Comparison of ENCODE assay signal across 1 cellular context in the genomic region with DNA sequence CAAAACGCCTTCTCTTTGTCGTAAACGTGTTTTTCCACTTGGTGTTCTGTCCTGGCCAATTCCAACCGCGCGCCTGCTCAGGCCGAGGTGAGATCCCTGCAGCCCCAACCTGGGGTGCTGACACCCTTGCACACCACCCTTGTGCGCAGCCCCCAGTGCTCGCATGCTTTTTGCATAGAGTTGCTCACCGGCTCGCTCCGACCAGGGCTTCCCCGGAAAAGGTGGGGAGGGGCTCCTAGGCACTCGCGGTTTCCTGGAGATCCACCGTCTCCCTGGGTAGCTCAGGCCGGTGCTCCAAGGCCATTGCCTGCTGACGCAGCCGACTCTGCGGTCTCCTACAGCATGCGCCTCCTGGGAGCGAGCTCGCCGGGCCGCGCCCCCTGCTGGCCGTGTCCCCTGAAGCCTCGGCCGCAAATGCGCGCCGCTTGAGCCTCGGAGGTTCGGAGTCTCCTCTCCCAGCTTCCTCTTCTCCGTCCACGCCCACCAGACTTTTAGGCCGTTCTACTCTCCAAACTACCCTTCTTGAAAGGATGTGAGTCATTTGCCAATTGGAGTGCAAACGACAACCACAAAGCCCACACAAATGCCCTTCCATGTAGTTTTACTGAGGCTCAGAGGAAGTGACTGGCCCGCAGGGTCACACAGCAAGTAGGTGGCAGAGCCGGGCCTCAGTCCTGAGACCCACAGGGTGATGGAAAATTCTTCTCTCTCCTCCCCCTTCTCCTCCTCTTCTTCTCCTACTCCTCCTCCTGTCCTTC.
TF ChIP-seq lines count a peak whose summit lies in the region.

No MANE protein-coding gene starts in this region.

TF ChIP-seq in SK-N-SH, 30 proteins besides CTCF, POLR2A, EP300 and RAD21 (continued from another document):
- TF ChIP-seq EZH2phosphoT487 (IDR thresholded peaks at IDR 0.05; ENCODE audit: borderline replicate concordance, low read depth): no peak
- no peak for TF ChIP-seq GATA2 (CRISPR knock-in tag; IDR thresholded peaks at IDR 0.05)
- no peak for TF ChIP-seq CHD2 (IDR thresholded peaks at IDR 0.05; ENCODE audit: low read length, partially characterized antibody)
- TF ChIP-seq FOSL2 (IDR thresholded peaks at IDR 0.05; ENCODE audit: borderline replicate concordance, low read depth): peak; percentile 77
- no peak; the same call in 1 of the 2 replicates for TF ChIP-seq TCF12 (IDR thresholded peaks at IDR 0.05)
- TF ChIP-seq MEF2A (IDR thresholded peaks at IDR 0.05; ENCODE audit: borderline replicate concordance, low read depth): no peak
- TF ChIP-seq, protein P1, sequence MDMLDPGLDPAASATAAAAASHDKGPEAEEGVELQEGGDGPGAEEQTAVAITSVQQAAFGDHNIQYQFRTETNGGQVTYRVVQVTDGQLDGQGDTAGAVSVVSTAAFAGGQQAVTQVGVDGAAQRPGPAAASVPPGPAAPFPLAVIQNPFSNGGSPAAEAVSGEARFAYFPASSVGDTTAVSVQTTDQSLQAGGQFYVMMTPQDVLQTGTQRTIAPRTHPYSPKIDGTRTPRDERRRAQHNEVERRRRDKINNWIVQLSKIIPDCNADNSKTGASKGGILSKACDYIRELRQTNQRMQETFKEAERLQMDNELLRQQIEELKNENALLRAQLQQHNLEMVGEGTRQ (IDR thresholded peaks at IDR 0.05; ENCODE audit: borderline replicate concordance, low read depth, low read length): no peak
- TF ChIP-seq, protein P2, sequence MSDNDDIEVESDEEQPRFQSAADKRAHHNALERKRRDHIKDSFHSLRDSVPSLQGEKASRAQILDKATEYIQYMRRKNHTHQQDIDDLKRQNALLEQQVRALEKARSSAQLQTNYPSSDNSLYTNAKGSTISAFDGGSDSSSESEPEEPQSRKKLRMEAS (IDR thresholded peaks at IDR 0.05; ENCODE audit: low read depth): peak; percentile 97
- TF ChIP-seq RFX5 (IDR thresholded peaks at IDR 0.05; ENCODE audit: low read length): no peak
- 0 out of 2 replicates have a peak, but pooled peaks have one; percentile 28 for TF ChIP-seq GABPA (IDR thresholded peaks at IDR 0.05; ENCODE audit: low read depth)
- TF ChIP-seq JUND (IDR thresholded peaks at IDR 0.05): peak; percentile 60; the same call in 1 of the 2 replicates
- no peak for TF ChIP-seq NRF1 (IDR thresholded peaks at IDR 0.05; ENCODE audit: low read depth, low read length)
- peak; percentile 57; the same call in 1 of the 2 replicates for TF ChIP-seq TAF1 (IDR thresholded peaks at IDR 0.05; ENCODE audit: borderline replicate concordance, low read depth, low read length)
- TF ChIP-seq, protein P3, sequence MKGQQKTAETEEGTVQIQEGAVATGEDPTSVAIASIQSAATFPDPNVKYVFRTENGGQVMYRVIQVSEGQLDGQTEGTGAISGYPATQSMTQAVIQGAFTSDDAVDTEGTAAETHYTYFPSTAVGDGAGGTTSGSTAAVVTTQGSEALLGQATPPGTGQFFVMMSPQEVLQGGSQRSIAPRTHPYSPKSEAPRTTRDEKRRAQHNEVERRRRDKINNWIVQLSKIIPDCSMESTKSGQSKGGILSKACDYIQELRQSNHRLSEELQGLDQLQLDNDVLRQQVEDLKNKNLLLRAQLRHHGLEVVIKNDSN (IDR thresholded peaks at IDR 0.05; ENCODE audit: borderline replicate concordance, low read depth): no peak
- TF ChIP-seq TEAD4 (IDR thresholded peaks at IDR 0.05; ENCODE audit: borderline replicate concordance, insufficient read depth): no peak
- TF ChIP-seq, protein P4, sequence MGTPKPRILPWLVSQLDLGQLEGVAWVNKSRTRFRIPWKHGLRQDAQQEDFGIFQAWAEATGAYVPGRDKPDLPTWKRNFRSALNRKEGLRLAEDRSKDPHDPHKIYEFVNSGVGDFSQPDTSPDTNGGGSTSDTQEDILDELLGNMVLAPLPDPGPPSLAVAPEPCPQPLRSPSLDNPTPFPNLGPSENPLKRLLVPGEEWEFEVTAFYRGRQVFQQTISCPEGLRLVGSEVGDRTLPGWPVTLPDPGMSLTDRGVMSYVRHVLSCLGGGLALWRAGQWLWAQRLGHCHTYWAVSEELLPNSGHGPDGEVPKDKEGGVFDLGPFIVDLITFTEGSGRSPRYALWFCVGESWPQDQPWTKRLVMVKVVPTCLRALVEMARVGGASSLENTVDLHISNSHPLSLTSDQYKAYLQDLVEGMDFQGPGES (IDR thresholded peaks at IDR 0.05; ENCODE audit: low read depth, low read length): no peak
- peak; percentile 32; the same call in 1 of the 2 replicates for TF ChIP-seq NFIC (IDR thresholded peaks at IDR 0.05; ENCODE audit: borderline replicate concordance)
- TF ChIP-seq MXI1 (IDR thresholded peaks at IDR 0.05; ENCODE audit: low read depth, low read length): peak; percentile 81
- TF ChIP-seq RXRA (IDR thresholded peaks at IDR 0.05; ENCODE audit: borderline replicate concordance, low read depth): peak; percentile 18; the same call in 1 of the 2 replicates
- TF ChIP-seq, protein P5, sequence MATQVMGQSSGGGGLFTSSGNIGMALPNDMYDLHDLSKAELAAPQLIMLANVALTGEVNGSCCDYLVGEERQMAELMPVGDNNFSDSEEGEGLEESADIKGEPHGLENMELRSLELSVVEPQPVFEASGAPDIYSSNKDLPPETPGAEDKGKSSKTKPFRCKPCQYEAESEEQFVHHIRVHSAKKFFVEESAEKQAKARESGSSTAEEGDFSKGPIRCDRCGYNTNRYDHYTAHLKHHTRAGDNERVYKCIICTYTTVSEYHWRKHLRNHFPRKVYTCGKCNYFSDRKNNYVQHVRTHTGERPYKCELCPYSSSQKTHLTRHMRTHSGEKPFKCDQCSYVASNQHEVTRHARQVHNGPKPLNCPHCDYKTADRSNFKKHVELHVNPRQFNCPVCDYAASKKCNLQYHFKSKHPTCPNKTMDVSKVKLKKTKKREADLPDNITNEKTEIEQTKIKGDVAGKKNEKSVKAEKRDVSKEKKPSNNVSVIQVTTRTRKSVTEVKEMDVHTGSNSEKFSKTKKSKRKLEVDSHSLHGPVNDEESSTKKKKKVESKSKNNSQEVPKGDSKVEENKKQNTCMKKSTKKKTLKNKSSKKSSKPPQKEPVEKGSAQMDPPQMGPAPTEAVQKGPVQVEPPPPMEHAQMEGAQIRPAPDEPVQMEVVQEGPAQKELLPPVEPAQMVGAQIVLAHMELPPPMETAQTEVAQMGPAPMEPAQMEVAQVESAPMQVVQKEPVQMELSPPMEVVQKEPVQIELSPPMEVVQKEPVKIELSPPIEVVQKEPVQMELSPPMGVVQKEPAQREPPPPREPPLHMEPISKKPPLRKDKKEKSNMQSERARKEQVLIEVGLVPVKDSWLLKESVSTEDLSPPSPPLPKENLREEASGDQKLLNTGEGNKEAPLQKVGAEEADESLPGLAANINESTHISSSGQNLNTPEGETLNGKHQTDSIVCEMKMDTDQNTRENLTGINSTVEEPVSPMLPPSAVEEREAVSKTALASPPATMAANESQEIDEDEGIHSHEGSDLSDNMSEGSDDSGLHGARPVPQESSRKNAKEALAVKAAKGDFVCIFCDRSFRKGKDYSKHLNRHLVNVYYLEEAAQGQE (IDR thresholded peaks at IDR 0.05; ENCODE audit: low read depth, low read length): peak; percentile 27; the same call in 1 of the 2 replicates
- TF ChIP-seq ELF1 (IDR thresholded peaks at IDR 0.05): 0 out of 2 replicates have a peak, but pooled peaks have one; percentile 17
- TF ChIP-seq, protein P6, sequence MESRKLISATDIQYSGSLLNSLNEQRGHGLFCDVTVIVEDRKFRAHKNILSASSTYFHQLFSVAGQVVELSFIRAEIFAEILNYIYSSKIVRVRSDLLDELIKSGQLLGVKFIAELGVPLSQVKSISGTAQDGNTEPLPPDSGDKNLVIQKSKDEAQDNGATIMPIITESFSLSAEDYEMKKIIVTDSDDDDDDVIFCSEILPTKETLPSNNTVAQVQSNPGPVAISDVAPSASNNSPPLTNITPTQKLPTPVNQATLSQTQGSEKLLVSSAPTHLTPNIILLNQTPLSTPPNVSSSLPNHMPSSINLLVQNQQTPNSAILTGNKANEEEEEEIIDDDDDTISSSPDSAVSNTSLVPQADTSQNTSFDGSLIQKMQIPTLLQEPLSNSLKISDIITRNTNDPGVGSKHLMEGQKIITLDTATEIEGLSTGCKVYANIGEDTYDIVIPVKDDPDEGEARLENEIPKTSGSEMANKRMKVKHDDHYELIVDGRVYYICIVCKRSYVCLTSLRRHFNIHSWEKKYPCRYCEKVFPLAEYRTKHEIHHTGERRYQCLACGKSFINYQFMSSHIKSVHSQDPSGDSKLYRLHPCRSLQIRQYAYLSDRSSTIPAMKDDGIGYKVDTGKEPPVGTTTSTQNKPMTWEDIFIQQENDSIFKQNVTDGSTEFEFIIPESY (IDR thresholded peaks at IDR 0.05; ENCODE audit: borderline replicate concordance, low read depth): no peak
- TF ChIP-seq YY1 (IDR thresholded peaks at IDR 0.05; ENCODE audit: low read depth): no peak
- TF ChIP-seq POLR2AphosphoS5 (IDR thresholded peaks at IDR 0.05; ENCODE audit: low read depth, low read length): peak; percentile 43
- peak; percentile 64 for TF ChIP-seq SMC3 (IDR thresholded peaks at IDR 0.05; ENCODE audit: low read depth, low read length)
- peak; percentile 5; the same call in 1 of the 2 replicates for TF ChIP-seq RCOR1 (IDR thresholded peaks at IDR 0.05; ENCODE audit: low read length)
- TF ChIP-seq, protein P7, sequence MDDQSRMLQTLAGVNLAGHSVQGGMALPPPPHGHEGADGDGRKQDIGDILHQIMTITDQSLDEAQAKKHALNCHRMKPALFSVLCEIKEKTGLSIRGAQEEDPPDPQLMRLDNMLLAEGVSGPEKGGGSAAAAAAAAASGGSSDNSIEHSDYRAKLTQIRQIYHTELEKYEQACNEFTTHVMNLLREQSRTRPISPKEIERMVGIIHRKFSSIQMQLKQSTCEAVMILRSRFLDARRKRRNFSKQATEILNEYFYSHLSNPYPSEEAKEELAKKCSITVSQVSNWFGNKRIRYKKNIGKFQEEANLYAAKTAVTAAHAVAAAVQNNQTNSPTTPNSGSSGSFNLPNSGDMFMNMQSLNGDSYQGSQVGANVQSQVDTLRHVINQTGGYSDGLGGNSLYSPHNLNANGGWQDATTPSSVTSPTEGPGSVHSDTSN (IDR thresholded peaks at IDR 0.05): no peak
- no peak for TF ChIP-seq FOXM1 (IDR thresholded peaks at IDR 0.05; ENCODE audit: low read depth)
